ENCODE assay signal across 13 cellular contexts in genomic region chr7:22665816-22666375, GRCh38.
DNase-seq lines count a peak whose midpoint lies in the region; ATAC-seq and TF ChIP-seq lines count a peak whose summit lies in the region.
"Had no signal": no experiment of that assay in that cellular context is flagged by ENCODE, and none has a peak within 500 bp of the region (broad histone marks: within the 10 kb centered on the region; RNA-seq: fewer than 3 reads in every experiment).

No MANE protein-coding gene starts in this region.

- no peak overlapping the region for H2AK9ac ChIP-seq in IMR-90 (replicated peaks; ENCODE audit: low read depth, low read length, poor library complexity)

- dilution Hi-C loops in IMR-90 (cut with HindIII; ENCODE audit: low sequenced_read_pairs, unreplicated experiment), result no loop called here

- in situ Hi-C loops in IMR-90 (cut with MboI; ENCODE audit: low sequenced_read_pairs), result no loop called here

- peaks cover 23% of the 10 kb centered on the region for H3K27me3 Mint-ChIP-seq in activated CD4-positive, alpha-beta T cell treated with anti-CD3 and anti-CD28 coated beads, Interleukin-2, amount 10 ng/mL, durations not matched to agents 7 days and 5 days
- peaks cover 22% of the 10 kb centered on the region for H3K27me3 Mint-ChIP-seq in activated CD8-positive, alpha-beta T cell treated with anti-CD3 and anti-CD28 coated beads, Interleukin-2, amount 10 ng/mL, durations not matched to agents 7 days and 5 days (ENCODE audit: low read depth)
- no peaks in the 10 kb centered on the region for H3K27me3 Mint-ChIP-seq in naive B cell

- H4K20me1 ChIP-seq in IMR-90 (ENCODE audit: insufficient read depth, low read length), result no peaks in the 10 kb centered on the region

- H4K8ac ChIP-seq in IMR-90 (ENCODE audit: low read depth in 2 of 2, low read length in 2 of 2), result peak overlapping the region; percentile 69 to 79

- no peak for TF ChIP-seq POLR2A in IMR-90 (IDR thresholded peaks at IDR 0.05; ENCODE audit: low read depth, low read length)

- H3K79me1 ChIP-seq in IMR-90 (ENCODE audit: low read depth in 1 of 2, low read length in 2 of 2), result peaks cover 0 to 3% of the 10 kb centered on the region in 2 experiments; a peak in 1 of 4 replicates

- intact Hi-C loops in IMR-90 (cut with micrococcal nuclease), result no loop called here
- intact Hi-C loops in lower lobe of right lung (cut with DNase I), result no loop called here

- H3K9me3 Mint-ChIP-seq in activated CD4-positive, alpha-beta T cell treated with anti-CD3 and anti-CD28 coated beads, Interleukin-2, amount 10 ng/mL, durations not matched to agents 7 days and 5 days, result peaks cover 3% of the 10 kb centered on the region
- H3K9me3 Mint-ChIP-seq in activated CD8-positive, alpha-beta T cell treated with anti-CD3 and anti-CD28 coated beads, Interleukin-2, amount 10 ng/mL, durations not matched to agents 7 days and 5 days (ENCODE audit: insufficient read depth), result no peaks in the 10 kb centered on the region
- H3K9me3 Mint-ChIP-seq in naive B cell, result peaks cover 0 to 2% (median 0%) of the 10 kb centered on the region in 7 donors

- H3K4ac ChIP-seq in IMR-90 (ENCODE audit: low read depth, low read length), result peak overlapping the region; percentile 78

- peaks cover 12% of the 10 kb centered on the region for H3K36me3 Mint-ChIP-seq in activated CD4-positive, alpha-beta T cell treated with anti-CD3 and anti-CD28 coated beads, Interleukin-2, amount 10 ng/mL, durations not matched to agents 7 days and 5 days (ENCODE audit: low read depth)
- H3K36me3 Mint-ChIP-seq in activated CD8-positive, alpha-beta T cell treated with anti-CD3 and anti-CD28 coated beads, Interleukin-2, amount 10 ng/mL, durations not matched to agents 7 days and 5 days (ENCODE audit: low read depth), result peaks cover 9% of the 10 kb centered on the region
- peaks cover 11% of the 10 kb centered on the region in 2 donors for H3K36me3 Mint-ChIP-seq in naive B cell
- H3K36me3 Mint-ChIP-seq: brain, type B pancreatic cell had no signal

- no peak overlapping the region for H3K9ac ChIP-seq in IMR-90 (ENCODE audit: low read depth, low read length)

- H3K27ac ChIP-seq in IMR-90 (ENCODE audit: insufficient read depth, low read length) (peak overlapping the region; percentile 49), lower lobe of right lung (no peak overlapping the region)

- H3K36me3 ChIP-seq in IMR-90 (ENCODE audit: control insufficient read depth, insufficient read depth, low read length) (no peaks in the 10 kb centered on the region), lower lobe of right lung (no peaks in the 10 kb centered on the region)

- H2BK15ac ChIP-seq in IMR-90 (ENCODE audit: low read depth, low read length), result peak overlapping the region; percentile 80; the same call in 2 of the 3 replicates

- H4K91ac ChIP-seq in IMR-90 (ENCODE audit: insufficient read depth, low read depth, low read length), result peak overlapping the region; percentile 85

- peak overlapping the region; percentile 69 for H2BK5ac ChIP-seq in IMR-90 (ENCODE audit: low read depth, low read length, poor library complexity, severe bottlenecking)

- POLR2A ChIA-PET in activated CD4-positive, alpha-beta T cell treated with anti-CD3 and anti-CD28 coated beads, Interleukin-2, amount 10 ng/mL, durations not matched to agents 7 days and 5 days (lab: Charles Lee), result no interaction called here
- POLR2A ChIA-PET in IMR-90 (lab: Charles Lee; ENCODE audit: unreplicated experiment), result no interaction called here
- POLR2A ChIA-PET in activated CD8-positive, alpha-beta T cell treated with anti-CD3 and anti-CD28 coated beads, Interleukin-2, amount 10 ng/mL, durations not matched to agents 7 days and 5 days (lab: Charles Lee), result interaction anchor here (1.2 kb wide), 1 partner anchor 15 kb away, joined by 3 read pairs; no protein-coding TSS in a partner anchor

- no TSS peak for BruUV-seq in IMR-90 (replicated peaks; lab: Mats Ljungman, UMichigan)

- no peak overlapping the region for H3K4me3 Mint-ChIP-seq in activated CD4-positive, alpha-beta T cell treated with anti-CD3 and anti-CD28 coated beads, Interleukin-2, amount 10 ng/mL, durations not matched to agents 7 days and 5 days
- no peak overlapping the region for H3K4me3 Mint-ChIP-seq in activated CD8-positive, alpha-beta T cell treated with anti-CD3 and anti-CD28 coated beads, Interleukin-2, amount 10 ng/mL, durations not matched to agents 7 days and 5 days
- peak overlapping the region in 1 of 8 donors; percentile 15 for H3K4me3 Mint-ChIP-seq in naive B cell
- H3K4me3 Mint-ChIP-seq: brain, type B pancreatic cell had no signal

- H2AK5ac ChIP-seq in IMR-90 (ENCODE audit: low read depth, low read length), result peak overlapping the region; percentile 88

- peak overlapping the region; percentile 66 for H3K23ac ChIP-seq in IMR-90 (ENCODE audit: low read depth, low read length)

- no peaks in the 10 kb centered on the region for H3K9me3 ChIP-seq in IMR-90 (ENCODE audit: control insufficient read depth, insufficient read depth, low read length)
- H3K9me3 ChIP-seq in lower lobe of right lung, result no peaks in the 10 kb centered on the region

- H3K27me3 ChIP-seq in IMR-90 (ENCODE audit: control insufficient read depth, insufficient read depth, low read length), result no peaks in the 10 kb centered on the region
- no peaks in the 10 kb centered on the region for H3K27me3 ChIP-seq in lower lobe of right lung (ENCODE audit: low read depth)

- TF ChIP-seq CTCF in IMR-90 (conservative IDR thresholded peaks at IDR 0.05; ENCODE audit: low read depth, low read length) (no peak), lower lobe of right lung (IDR thresholded peaks at IDR 0.05) (no peak)

- peak overlapping the region; percentile 94 for H2BK120ac ChIP-seq in IMR-90 (ENCODE audit: low read depth, low read length)

- peak overlapping the region; percentile 97 for H2BK20ac ChIP-seq in IMR-90 (ENCODE audit: low read depth, low read length)

- H3K4me1 ChIP-seq in IMR-90 (ENCODE audit: control insufficient read depth, insufficient read depth, low read length) (peaks cover 30% of the 10 kb centered on the region), lower lobe of right lung (peaks cover 8% of the 10 kb centered on the region)

- CTCF ChIA-PET in activated CD4-positive, alpha-beta T cell treated with anti-CD3 and anti-CD28 coated beads, Interleukin-2, amount 10 ng/mL, durations not matched to agents 7 days and 5 days (lab: Charles Lee), result interaction anchor here (0.6 kb wide), 1 partner anchor 1084 kb away, joined by 3 read pairs; no protein-coding TSS in a partner anchor
- CTCF ChIA-PET in IMR-90 (lab: Yijun Ruan, JAX), result no interaction called here
- CTCF ChIA-PET in activated CD8-positive, alpha-beta T cell treated with anti-CD3 and anti-CD28 coated beads, Interleukin-2, amount 10 ng/mL, durations not matched to agents 7 days and 5 days (lab: Charles Lee), result no interaction called here

- peak overlapping the region; percentile 76; the same call in 1 of the 2 replicates for H4K5ac ChIP-seq in IMR-90 (ENCODE audit: low read depth, low read length)

- H3K14ac ChIP-seq in IMR-90 (replicated peaks; ENCODE audit: low read depth, low read length), result peak overlapping the region; percentile 87

- peak; percentile 20 for DNase-seq in activated CD4-positive, alpha-beta T cell treated with anti-CD3 and anti-CD28 coated beads, Interleukin-2, amount 10 ng/mL, durations not matched to agents 7 days and 5 days
- DNase-seq in activated CD4-positive, alpha-beta T cell treated with anti-CD3 and anti-CD28 coated beads for 1 hour, result no peak
- peak; percentile 53 for DNase-seq in IMR-90
- peak; percentile 60 for DNase-seq in activated CD8-positive, alpha-beta T cell treated with anti-CD3 and anti-CD28 coated beads, Interleukin-2, amount 10 ng/mL, durations not matched to agents 7 days and 5 days
- DNase-seq in naive B cell, result no peak
- no peak for DNase-seq in lower lobe of right lung
- no peak for DNase-seq in NCI-H2081 (lab: John Stamatoyannopoulos, UW)
- DNase-seq: effector CD8-positive, alpha-beta T cell; midbrain; T-helper 9 cell had no signal

- no peak overlapping the region for H3K4me3 ChIP-seq in IMR-90 (ENCODE audit: insufficient read depth, low read depth, low read length)
- H3K4me3 ChIP-seq in lower lobe of right lung, result no peak overlapping the region

- no peak for ATAC-seq in IMR-90 (ENCODE audit: low read depth)
- ATAC-seq in activated CD8-positive, alpha-beta T cell treated with anti-CD3 and anti-CD28 coated beads, Interleukin-2, amount 10 ng/mL, durations not matched to agents 7 days and 5 days, result peak; percentile 33
- ATAC-seq in naive B cell (ENCODE audit: low read depth in 2 of 2), result no peak
- ATAC-seq in HG02571 (IDR thresholded peaks at IDR 0.05; ENCODE audit: unreplicated experiment), result no peak
- ATAC-seq in lower lobe of right lung, result no peak

- H3K4me2 ChIP-seq in IMR-90 (ENCODE audit: low read depth, low read length), result no peak overlapping the region

- 83% methylated on average over 1 of the region's 10 CpGs; no CpG with 5 or more reads in 1 of the 2 experiments for WGBS in IMR-90 (ENCODE audit: extremely low coverage in 2 of 2, insufficient read length in 1 of 2), 2 experiments

- no peak overlapping the region for H3K27ac Mint-ChIP-seq in activated CD4-positive, alpha-beta T cell treated with anti-CD3 and anti-CD28 coated beads, Interleukin-2, amount 10 ng/mL, durations not matched to agents 7 days and 5 days
- H3K27ac Mint-ChIP-seq in activated CD8-positive, alpha-beta T cell treated with anti-CD3 and anti-CD28 coated beads, Interleukin-2, amount 10 ng/mL, durations not matched to agents 7 days and 5 days, result no peak overlapping the region
- H3K27ac Mint-ChIP-seq in naive B cell, result peak overlapping the region; percentile 3 to 97 (median 58)
- H3K27ac Mint-ChIP-seq: brain, type B pancreatic cell had no signal

- H3K4me1 Mint-ChIP-seq in activated CD4-positive, alpha-beta T cell treated with anti-CD3 and anti-CD28 coated beads, Interleukin-2, amount 10 ng/mL, durations not matched to agents 7 days and 5 days, result peaks cover 40% of the 10 kb centered on the region
- peaks cover 41% of the 10 kb centered on the region for H3K4me1 Mint-ChIP-seq in activated CD8-positive, alpha-beta T cell treated with anti-CD3 and anti-CD28 coated beads, Interleukin-2, amount 10 ng/mL, durations not matched to agents 7 days and 5 days (ENCODE audit: low read depth)
- H3K4me1 Mint-ChIP-seq in naive B cell, result peaks cover 50 to 82% (median 59%) of the 10 kb centered on the region in 3 donors

- peaks cover 26% of the 10 kb centered on the region for H3K9me1 ChIP-seq in IMR-90 (ENCODE audit: insufficient read depth, low read length)

- no peak for TF ChIP-seq RAD21 in IMR-90 (IDR thresholded peaks at IDR 0.05; ENCODE audit: low read length)

- no peak overlapping the region for H2AFZ ChIP-seq in IMR-90 (replicated peaks; ENCODE audit: low read length, poor library complexity)

- peak overlapping the region; percentile 90 for H3K18ac ChIP-seq in IMR-90 (ENCODE audit: low read depth, low read length)

- no peak overlapping the region for H3K56ac ChIP-seq in IMR-90 (ENCODE audit: extremely low read depth, insufficient read depth, low read length)

TF ChIP-seq in IMR-90, 13 proteins besides CTCF, POLR2A, EP300 and RAD21:
- TF ChIP-seq MAZ (IDR thresholded peaks at IDR 0.05; ENCODE audit: borderline replicate concordance, low read depth, low read length) (no peak), CEBPB (IDR thresholded peaks at IDR 0.05; ENCODE audit: low read depth, low read length) (peak; percentile 89), SMC3 (IDR thresholded peaks at IDR 0.05; ENCODE audit: low read depth, low read length) (no peak), RCOR1 (IDR thresholded peaks at IDR 0.05; ENCODE audit: insufficient replicate concordance, low read length) (no peak)
TF ChIP-seq in IMR-90: peak in this region for 1.

Comparison
In these comparisons a context has a peak if more than half of its experiments do, and no peak if none do; other contexts are left out.
1. DNase-seq: peak in activated CD4-positive, alpha-beta T cell treated with anti-CD3 and anti-CD28 coated beads, Interleukin-2, amount 10 ng/mL, durations not matched to agents 7 days and 5 days (single experiment), IMR-90 (single experiment) and activated CD8-positive, alpha-beta T cell treated with anti-CD3 and anti-CD28 coated beads, Interleukin-2, amount 10 ng/mL, durations not matched to agents 7 days and 5 days (single experiment); none in activated CD4-positive, alpha-beta T cell treated with anti-CD3 and anti-CD28 coated beads for 1 hour (single experiment), naive B cell (single experiment), lower lobe of right lung (single experiment) and NCI-H2081 (0 of 2).
2. H3K27ac Mint-ChIP-seq: peak in naive B cell (6 of 6); none in activated CD4-positive, alpha-beta T cell treated with anti-CD3 and anti-CD28 coated beads, Interleukin-2, amount 10 ng/mL, durations not matched to agents 7 days and 5 days (single experiment) and activated CD8-positive, alpha-beta T cell treated with anti-CD3 and anti-CD28 coated beads, Interleukin-2, amount 10 ng/mL, durations not matched to agents 7 days and 5 days (single experiment).